ENCODE assay signal across 1 cellular context in genomic region chr6:111105578-111105977, GRCh38.
TF ChIP-seq lines count a peak whose summit lies in the region.

No MANE protein-coding gene starts in this region.

TF ChIP-seq in HepG2, 621 proteins besides CTCF, POLR2A, EP300 and RAD21 (continued from another document and continues in another):
- TF ChIP-seq MED1 (CRISPR knock-in tag; IDR thresholded peaks at IDR 0.05) (peak; percentile 77), RBM39 (IDR thresholded peaks at IDR 0.05; ENCODE audit: low read depth, low read length, poor library complexity, severe bottlenecking) (no peak), ZNF275 (CRISPR knock-in tag; IDR thresholded peaks at IDR 0.05; ENCODE audit: borderline replicate concordance) (no peak), FLYWCH1 (CRISPR knock-in tag; IDR thresholded peaks at IDR 0.05) (no peak), ZNF644 (CRISPR knock-in tag; IDR thresholded peaks at IDR 0.05; ENCODE audit: low read depth) (peak; percentile 75; the same call in 1 of the 2 replicates), ZEB1 (IDR thresholded peaks at IDR 0.05; ENCODE audit: insufficient replicate concordance, low read depth) (no peak), PRPF4 (IDR thresholded peaks at IDR 0.05; ENCODE audit: low read depth, low read length, poor library complexity, severe bottlenecking) (no peak), SRSF4 (IDR thresholded peaks at IDR 0.05; ENCODE audit: low read depth, low read length, poor library complexity, severe bottlenecking) (no peak), ZBTB20 (CRISPR knock-in tag; IDR thresholded peaks at IDR 0.05; ENCODE audit: borderline replicate concordance, low read depth) (peak; percentile 89; the same call in 1 of the 2 replicates), ZNF878 (CRISPR knock-in tag; IDR thresholded peaks at IDR 0.05) (peak; percentile 82), ZNF576 (CRISPR knock-in tag; IDR thresholded peaks at IDR 0.05) (no peak), GATA4 (IDR thresholded peaks at IDR 0.05; ENCODE audit: borderline replicate concordance, low read depth) (peak; percentile 51; the same call in 1 of the 2 replicates), ZNF383 (CRISPR knock-in tag; IDR thresholded peaks at IDR 0.05; ENCODE audit: borderline replicate concordance) (no peak), FOXJ3 (CRISPR knock-in tag; IDR thresholded peaks at IDR 0.05; ENCODE audit: borderline replicate concordance) (peak; percentile 92), RNF219 (CRISPR knock-in tag; IDR thresholded peaks at IDR 0.05) (no peak), ZNF350 (CRISPR knock-in tag; IDR thresholded peaks at IDR 0.05; ENCODE audit: borderline replicate concordance, low read depth) (peak; percentile 61; the same call in 1 of the 2 replicates), CERS6 (CRISPR knock-in tag; IDR thresholded peaks at IDR 0.05) (no peak), CREB3 (CRISPR knock-in tag; IDR thresholded peaks at IDR 0.05) (no peak), ZBED4 (CRISPR knock-in tag; IDR thresholded peaks at IDR 0.05; ENCODE audit: borderline replicate concordance) (peak; percentile 76; the same call in 1 of the 2 replicates), NFKB2 (CRISPR knock-in tag; IDR thresholded peaks at IDR 0.05; ENCODE audit: borderline replicate concordance) (no peak), ZNF530 (CRISPR knock-in tag; IDR thresholded peaks at IDR 0.05; ENCODE audit: low read depth) (no peak), MXD3 (CRISPR knock-in tag; IDR thresholded peaks at IDR 0.05) (0 out of 2 replicates have a peak, but pooled peaks have one; percentile 38), ZNF33A (CRISPR knock-in tag; IDR thresholded peaks at IDR 0.05; ENCODE audit: borderline replicate concordance) (no peak), ZNF256 (CRISPR knock-in tag; conservative IDR thresholded peaks at IDR 0.05) (no peak), HNRNPLL (IDR thresholded peaks at IDR 0.05; ENCODE audit: low read depth, low read length, poor library complexity, severe bottlenecking) (no peak), YEATS4 (CRISPR knock-in tag; IDR thresholded peaks at IDR 0.05; ENCODE audit: borderline replicate concordance) (no peak), NCOA2 (CRISPR knock-in tag; IDR thresholded peaks at IDR 0.05) (peak; percentile 90; the same call in 1 of the 2 replicates), ZNF879 (CRISPR knock-in tag; IDR thresholded peaks at IDR 0.05) (no peak), RORA (CRISPR knock-in tag; IDR thresholded peaks at IDR 0.05) (no peak), E2F2 (CRISPR knock-in tag; IDR thresholded peaks at IDR 0.05; ENCODE audit: borderline replicate concordance) (no peak), MIXL1 (CRISPR knock-in tag; IDR thresholded peaks at IDR 0.05) (peak; percentile 70; the same call in 1 of the 2 replicates), ZMYM4 (CRISPR knock-in tag; IDR thresholded peaks at IDR 0.05) (peak; percentile 97), ZNF660 (CRISPR knock-in tag; IDR thresholded peaks at IDR 0.05; ENCODE audit: borderline replicate concordance, low read depth) (no peak), ATF1 (CRISPR knock-in tag; IDR thresholded peaks at IDR 0.05) (no peak), ZNF614 (CRISPR knock-in tag; IDR thresholded peaks at IDR 0.05; ENCODE audit: borderline replicate concordance) (peak; percentile 96; the same call in 1 of the 2 replicates), TBX3 (IDR thresholded peaks at IDR 0.05; ENCODE audit: borderline replicate concordance) (peak; percentile 97), MEF2D (CRISPR knock-in tag; IDR thresholded peaks at IDR 0.05) (peak; percentile 82), MXI1 (IDR thresholded peaks at IDR 0.05; ENCODE audit: borderline replicate concordance, low read depth, low read length) (peak; percentile 55; the same call in 1 of the 3 replicates), JUND (CRISPR knock-in tag; IDR thresholded peaks at IDR 0.05) (peak; percentile 48), GLI4 (CRISPR knock-in tag; IDR thresholded peaks at IDR 0.05; ENCODE audit: borderline replicate concordance) (no peak), ZNF234 (CRISPR knock-in tag; conservative IDR thresholded peaks at IDR 0.05) (no peak), NR2F2 (IDR thresholded peaks at IDR 0.05; ENCODE audit: borderline replicate concordance, low read depth) (peak; percentile 81), HMG20A (CRISPR knock-in tag; IDR thresholded peaks at IDR 0.05; ENCODE audit: borderline replicate concordance) (peak; percentile 94), ZNF639 (CRISPR knock-in tag; conservative IDR thresholded peaks at IDR 0.05) (no peak), ZHX2 (IDR thresholded peaks at IDR 0.05; ENCODE audit: low read depth) (peak; percentile 32; the same call in 1 of the 2 replicates), ZHX2 (CRISPR knock-in tag; IDR thresholded peaks at IDR 0.05; ENCODE audit: borderline replicate concordance) (no peak), PAX8 (CRISPR knock-in tag; IDR thresholded peaks at IDR 0.05; ENCODE audit: borderline replicate concordance) (no peak)
